Comparison of ENCODE assay signal across 8 cellular contexts in genomic region chr17:81858170-81858966, GRCh38. TPM values are rescaled to one million over a fixed set of nuclear protein-coding genes. Genes with fewer than 3 reads are reported as not detected.
A peak's percentile ranks its signal among the peaks of the same experiment; 100 is the strongest.
DNase-seq lines count a peak whose midpoint lies in the region; ATAC-seq and TF ChIP-seq lines count a peak whose summit lies in the region.

No MANE protein-coding gene starts in this region.

- TF ChIP-seq POLR2A in uterus (IDR thresholded peaks at IDR 0.05): no peak

- H3K36me3 Mint-ChIP-seq in activated T-cell treated with anti-CD3 and anti-CD28 coated beads, Interleukin-2, amount 50 U/mL, for 4 hours (ENCODE audit: insufficient read depth): peaks cover 24% of the 10 kb centered on the region
- peaks cover 56% of the 10 kb centered on the region for H3K36me3 Mint-ChIP-seq in T-helper 2 cell treated with Interferon-gamma antibody and Interleukin-4, amounts not matched to agents 5 μg/mL and 100 μg/mL, for 36 hours (ENCODE audit: low read depth)

- no peak overlapping the region for H3K27ac Mint-ChIP-seq in T-helper 2 cell treated with Interferon-gamma antibody and Interleukin-4, amounts not matched to agents 5 μg/mL and 100 μg/mL, for 36 hours

- H3K27ac ChIP-seq in subcutaneous abdominal adipose tissue (ENCODE audit: low read depth, low read length) (no peak overlapping the region), uterus (no peak overlapping the region)

- H3K4me1 ChIP-seq in subcutaneous abdominal adipose tissue (ENCODE audit: control insufficient read depth in 5 of 5, insufficient read depth in 5 of 5, low read length in 5 of 5) (peaks cover 15 to 48% (median 40%) of the 10 kb centered on the region in 5 donors), uterus (peaks cover 12% of the 10 kb centered on the region in 2 donors)

- peak overlapping the region; percentile 87 for H3K4me3 Mint-ChIP-seq in activated T-cell treated with anti-CD3 and anti-CD28 coated beads, Interleukin-2, amount 50 U/mL, for 4 hours
- H3K4me3 Mint-ChIP-seq in T-helper 2 cell treated with Interferon-gamma antibody and Interleukin-4, amounts not matched to agents 5 μg/mL and 100 μg/mL, for 36 hours: peak overlapping the region; percentile 93

- H3K9me3 Mint-ChIP-seq in activated T-cell treated with anti-CD3 and anti-CD28 coated beads, Interleukin-2, amount 50 U/mL, for 4 hours: no peaks in the 10 kb centered on the region
- no peaks in the 10 kb centered on the region for H3K9me3 Mint-ChIP-seq in T-helper 2 cell treated with Interferon-gamma antibody and Interleukin-4, amounts not matched to agents 5 μg/mL and 100 μg/mL, for 36 hours

- no peaks in the 10 kb centered on the region for H3K27me3 Mint-ChIP-seq in activated T-cell treated with anti-CD3 and anti-CD28 coated beads, Interleukin-2, amount 50 U/mL, for 4 hours (ENCODE audit: low read depth)
- no peaks in the 10 kb centered on the region for H3K27me3 Mint-ChIP-seq in T-helper 2 cell treated with Interferon-gamma antibody and Interleukin-4, amounts not matched to agents 5 μg/mL and 100 μg/mL, for 36 hours (ENCODE audit: low read depth)

- ATAC-seq in activated T-cell treated with anti-CD3 and anti-CD28 coated beads, Interleukin-2, amount 50 U/mL, for 4 hours: no peak

- intact Hi-C loops in uterus (cut with DNase I; ENCODE audit: low total_unique reads): no loop called here

- H3K27me3 ChIP-seq in subcutaneous abdominal adipose tissue (ENCODE audit: control insufficient read depth in 5 of 5, insufficient read depth in 4 of 5, low read length in 5 of 5) (no peaks in the 10 kb centered on the region), uterus (no peaks in the 10 kb centered on the region)

- H3K4me1 Mint-ChIP-seq in activated T-cell treated with anti-CD3 and anti-CD28 coated beads, Interleukin-2, amount 50 U/mL, for 4 hours (ENCODE audit: low read depth): peaks cover 33% of the 10 kb centered on the region
- peaks cover 28% of the 10 kb centered on the region for H3K4me1 Mint-ChIP-seq in T-helper 2 cell treated with Interferon-gamma antibody and Interleukin-4, amounts not matched to agents 5 μg/mL and 100 μg/mL, for 36 hours (ENCODE audit: low read depth)

- DNase-seq in activated T-cell treated with anti-CD3 and anti-CD28 coated beads, Interleukin-2, amount 50 U/mL, for 4 hours: no peak
- no peak for DNase-seq in activated T-cell treated with anti-CD3 and anti-CD28 coated beads, Interleukin-2, amount 50 U/mL, for 48 hours
- no peak for DNase-seq in T-helper 2 cell treated with Interferon-gamma antibody and Interleukin-4, amounts not matched to agents 5 μg/mL and 100 μg/mL, for 36 hours (ENCODE audit: low spot score)
- DNase-seq in foreskin fibroblast (no peak), cerebellar cortex (ENCODE audit: low spot score) (no peak), uterus (no peak)
- no peak for DNase-seq in NK-92 treated with Interleukin-12 subunit alpha and Interleukin-12 subunit beta, amount 100 ng/mL, for 24 hours (lab: John Stamatoyannopoulos, UW)

- H3K9me3 ChIP-seq in subcutaneous abdominal adipose tissue (ENCODE audit: control insufficient read depth in 5 of 5, low read length in 5 of 5) (no peaks in the 10 kb centered on the region), uterus (no peaks in the 10 kb centered on the region)

- H3K36me3 ChIP-seq in subcutaneous abdominal adipose tissue (ENCODE audit: control insufficient read depth in 5 of 5, insufficient read depth in 5 of 5, low read length in 5 of 5) (peaks cover 0 to 50% (median 38%) of the 10 kb centered on the region in 5 donors), uterus (no peaks in the 10 kb centered on the region)

- H3K4me3 ChIP-seq in foreskin fibroblast (ENCODE audit: low read depth in 1 of 2, low read length in 2 of 2) (peak overlapping the region; percentile 82 to 98), subcutaneous abdominal adipose tissue (ENCODE audit: low read depth in 1 of 5, low read length in 5 of 5) (peak overlapping the region in 4 of 5 donors; percentile 85 to 95 (median 90)), uterus (no peak overlapping the region)

- H3K9ac ChIP-seq in subcutaneous abdominal adipose tissue (ENCODE audit: low read length in 5 of 5): peak overlapping the region; percentile 1 to 94 (median 93)

- TF ChIP-seq CTCF in foreskin fibroblast (IDR thresholded peaks at IDR 0.05; ENCODE audit: low read depth, low read length): no peak
- no peak for TF ChIP-seq CTCF in uterus (IDR thresholded peaks at IDR 0.05)

RNA-seq across cellular contexts. Expression of gene P4HB, which starts 2.0 kb away (rescaled TPM):
- total RNA-seq in activated T-cell treated with anti-CD3 and anti-CD28 coated beads, Interleukin-2, amount 50 U/mL, for 4 hours: 100 to 1,000 TPM; 442 to 487 (median 478) TPM
- 100 to 1,000 TPM; 199 to 504 (median 304) TPM for total RNA-seq in uterus

RNA-seq across cellular contexts. Expression of gene ARHGDIA, which starts 12.8 kb away (rescaled TPM):
- total RNA-seq in activated T-cell treated with anti-CD3 and anti-CD28 coated beads, Interleukin-2, amount 50 U/mL, for 4 hours: 100 to 1,000 TPM; 789 to 858 (median 821) TPM
- 100 to 1,000 TPM in 1 of 4 donors, 10 to 100 TPM in 3; 31.2 to 350 (median 55.1) TPM for total RNA-seq in uterus

RNA-seq across cellular contexts. Expression of gene PPP1R27, which starts 23.5 kb away (rescaled TPM):
- total RNA-seq in activated T-cell treated with anti-CD3 and anti-CD28 coated beads, Interleukin-2, amount 50 U/mL, for 4 hours: not detected
- 1 to 10 TPM in 1 of 4 donors, not detected in 3; 1.6 TPM for total RNA-seq in uterus

RNA-seq across cellular contexts. Expression of gene MCRIP1, which starts 25.3 kb away (rescaled TPM):
- 100 to 1,000 TPM; 100 to 112 (median 110) TPM for total RNA-seq in activated T-cell treated with anti-CD3 and anti-CD28 coated beads, Interleukin-2, amount 50 U/mL, for 4 hours
- 10 to 100 TPM; 30.5 to 92.6 (median 61.3) TPM for total RNA-seq in uterus

RNA-seq across cellular contexts. Expression of gene ALYREF, which starts 33.0 kb away (rescaled TPM):
- total RNA-seq in activated T-cell treated with anti-CD3 and anti-CD28 coated beads, Interleukin-2, amount 50 U/mL, for 4 hours: 100 to 1,000 TPM; 321 to 369 (median 324) TPM
- 10 to 100 TPM in 3 of 4 donors, 1 to 10 TPM in 1; 3.2 to 82.1 (median 34.5) TPM for total RNA-seq in uterus

Comparison
In these comparisons a context has a peak if more than half of its experiments do, and no peak if none do; other contexts are left out.
1. H3K4me3 ChIP-seq: peak in foreskin fibroblast (2 of 2) and subcutaneous abdominal adipose tissue (4 of 5); none in uterus (0 of 2).